In the genomic region with DNA sequence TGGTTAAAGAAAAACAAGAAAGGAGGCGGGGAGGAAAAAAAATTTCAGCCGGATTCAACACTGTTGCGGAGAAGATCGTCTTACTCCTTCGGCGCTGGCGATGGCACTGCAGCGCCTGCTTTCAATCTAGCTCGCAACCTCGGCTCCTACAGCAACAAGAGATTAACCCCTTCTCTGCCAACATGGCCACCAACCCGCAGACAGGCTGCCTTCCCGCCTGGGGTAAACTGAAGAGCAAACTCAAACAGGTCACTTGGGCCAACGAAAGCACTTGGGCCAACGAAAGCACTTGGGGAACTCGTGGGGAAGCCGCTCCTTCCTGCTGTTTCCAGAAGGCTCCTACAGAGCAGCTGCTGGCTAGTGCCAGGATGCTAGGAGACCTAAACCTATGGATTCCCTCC, we compare ENCODE assay signal across 10 cellular contexts.
A peak's percentile ranks its signal among the peaks of the same experiment; 100 is the strongest.
DNase-seq lines count a peak whose midpoint lies in the region; ATAC-seq and TF ChIP-seq lines count a peak whose summit lies in the region.
"Had no signal": no experiment of that assay in that cellular context is flagged by ENCODE, and none has a peak within 500 bp of the region (broad histone marks: within the 10 kb centered on the region; RNA-seq: fewer than 3 reads in every experiment).

No MANE protein-coding gene starts in this region.

- peak overlapping the region; percentile 35 for H2AFZ ChIP-seq in neural cell (ENCODE audit: low read depth, low read length)

- TF ChIP-seq POLR2A in breast epithelium (IDR thresholded peaks at IDR 0.05) (no peak), gastroesophageal sphincter (IDR thresholded peaks at IDR 0.05) (no peak), vagina (IDR thresholded peaks at IDR 0.05) (no peak)

- peak; percentile 72 for TF ChIP-seq RAD21 in neural cell (conservative IDR thresholded peaks at IDR 0.05)

- TF ChIP-seq CTCF in breast epithelium (IDR thresholded peaks at IDR 0.05) = no peak
- TF ChIP-seq CTCF in MCF 10A (IDR thresholded peaks at IDR 0.05; ENCODE audit: unreplicated experiment) = no peak
- TF ChIP-seq CTCF in gastroesophageal sphincter (IDR thresholded peaks at IDR 0.05) = no peak
- peak; percentile 63 for TF ChIP-seq CTCF in neural cell (IDR thresholded peaks at IDR 0.05; ENCODE audit: poor library complexity, severe bottlenecking)
- TF ChIP-seq CTCF in vagina (IDR thresholded peaks at IDR 0.05) = no peak

- H3K36me3 ChIP-seq in breast epithelium = no peaks in the 10 kb centered on the region
- no peaks in the 10 kb centered on the region for H3K36me3 ChIP-seq in gastroesophageal sphincter
- no peaks in the 10 kb centered on the region for H3K36me3 ChIP-seq in neural cell (ENCODE audit: insufficient read depth, low read length)
- no peaks in the 10 kb centered on the region for H3K36me3 ChIP-seq in vagina

- peak overlapping the region; percentile 93 for H3K4me2 ChIP-seq in neural cell (ENCODE audit: low read length)

- no peak for ATAC-seq in gastroesophageal sphincter
- ATAC-seq in activated CD8-positive, alpha-beta memory T cell treated with anti-CD3 and anti-CD28 coated beads, Interleukin-2, amount 10 ng/mL, durations not matched to agents 7 days and 5 days = no peak

- 10 to 60% methylated on average over 1 to 6 of the region's 16 CpGs for WGBS in gastroesophageal sphincter (ENCODE audit: low coverage in 1 of 2), 2 donors

- H4K20me1 ChIP-seq in neural cell (ENCODE audit: insufficient read depth) = no peaks in the 10 kb centered on the region

- BruUV-seq in MCF 10A (replicated peaks; lab: Mats Ljungman, UMichigan) = no TSS peak

- no peak overlapping the region for H3K27ac ChIP-seq in breast epithelium
- peak overlapping the region in 1 of 4 donors; percentile 55 for H3K27ac ChIP-seq in gastroesophageal sphincter
- H3K27ac ChIP-seq in neural cell (ENCODE audit: low read length) = peak overlapping the region; percentile 71
- H3K27ac ChIP-seq in vagina = no peak overlapping the region
- H3K27ac ChIP-seq: 22Rv1 had no signal

- peaks cover 6% of the 10 kb centered on the region for H3K4me1 Mint-ChIP-seq in MCF 10A (ENCODE audit: insufficient read depth, unreplicated experiment)
- H3K4me1 Mint-ChIP-seq in activated T-helper 1 cell treated with anti-CD3 and anti-CD28 coated beads, Interleukin-12 subunit alpha, Interleukin-12 subunit beta, Interleukin-2, Interleukin-4 antibody, amounts not matched to agents 30 ng/mL and 10 ng/mL and 1 ng/mL, durations not matched to agents 14 hours and 24 hours and 36 hours (ENCODE audit: low read depth) = no peaks in the 10 kb centered on the region
- H3K4me1 Mint-ChIP-seq in activated CD8-positive, alpha-beta memory T cell treated with anti-CD3 and anti-CD28 coated beads, Interleukin-2, amount 10 ng/mL, durations not matched to agents 7 days and 5 days = no peaks in the 10 kb centered on the region

- CTCF ChIA-PET in MCF 10A (lab: Yijun Ruan, JAX) = interaction anchor here (0.7 to 1.6 kb wide), 2 partner anchors 23 to 108 kb away, joined by 3 read pairs; no protein-coding TSS in a partner anchor
- CTCF ChIA-PET in activated CD8-positive, alpha-beta memory T cell treated with anti-CD3 and anti-CD28 coated beads, Interleukin-2, amount 10 ng/mL, durations not matched to agents 7 days and 5 days (lab: Charles Lee) = interaction anchor here (1.3 kb wide), 1 partner anchor 28 kb away, joined by 3 read pairs; no protein-coding TSS in a partner anchor

- H3K27ac Mint-ChIP-seq in MCF 10A (ENCODE audit: low read depth, unreplicated experiment) = no peak overlapping the region
- no peak overlapping the region for H3K27ac Mint-ChIP-seq in activated T-helper 1 cell treated with anti-CD3 and anti-CD28 coated beads, Interleukin-12 subunit alpha, Interleukin-12 subunit beta, Interleukin-2, Interleukin-4 antibody, amounts not matched to agents 30 ng/mL and 10 ng/mL and 1 ng/mL, durations not matched to agents 14 hours and 24 hours and 36 hours
- no peak overlapping the region for H3K27ac Mint-ChIP-seq in activated CD8-positive, alpha-beta memory T cell treated with anti-CD3 and anti-CD28 coated beads, Interleukin-2, amount 10 ng/mL, durations not matched to agents 7 days and 5 days
- H3K27ac Mint-ChIP-seq: activated naive CD8-positive, alpha-beta T cell treated with anti-CD3 and anti-CD28 coated beads, Interleukin-2, amount 10 ng/mL, durations not matched to agents 7 days and 5 days had no signal

- no peaks in the 10 kb centered on the region for H3K9me2 ChIP-seq in neural cell (ENCODE audit: insufficient read depth, low read length)

- no peaks in the 10 kb centered on the region for H3K79me2 ChIP-seq in neural cell (replicated peaks; ENCODE audit: insufficient read depth, low read length)

- H3K9me3 ChIP-seq in breast epithelium (no peaks in the 10 kb centered on the region), gastroesophageal sphincter (no peaks in the 10 kb centered on the region), neural cell (ENCODE audit: low read length) (no peaks in the 10 kb centered on the region), vagina (no peaks in the 10 kb centered on the region)

- no peaks in the 10 kb centered on the region for H3K27me3 ChIP-seq in breast epithelium
- H3K27me3 ChIP-seq in gastroesophageal sphincter = peaks cover 34% of the 10 kb centered on the region
- H3K27me3 ChIP-seq in neural cell (ENCODE audit: insufficient read depth, low read depth, low read length) = no peaks in the 10 kb centered on the region
- no peaks in the 10 kb centered on the region for H3K27me3 ChIP-seq in vagina

- no peaks in the 10 kb centered on the region for H3K27me3 Mint-ChIP-seq in MCF 10A (ENCODE audit: insufficient read depth, unreplicated experiment)
- no peaks in the 10 kb centered on the region for H3K27me3 Mint-ChIP-seq in activated T-helper 1 cell treated with anti-CD3 and anti-CD28 coated beads, Interleukin-12 subunit alpha, Interleukin-12 subunit beta, Interleukin-2, Interleukin-4 antibody, amounts not matched to agents 30 ng/mL and 10 ng/mL and 1 ng/mL, durations not matched to agents 14 hours and 24 hours and 36 hours (ENCODE audit: insufficient read depth)
- H3K27me3 Mint-ChIP-seq in activated CD8-positive, alpha-beta memory T cell treated with anti-CD3 and anti-CD28 coated beads, Interleukin-2, amount 10 ng/mL, durations not matched to agents 7 days and 5 days = no peaks in the 10 kb centered on the region
- H3K27me3 Mint-ChIP-seq: activated naive CD8-positive, alpha-beta T cell treated with anti-CD3 and anti-CD28 coated beads, Interleukin-2, amount 10 ng/mL, durations not matched to agents 7 days and 5 days had no signal

- peaks cover 0 to 5% of the 10 kb centered on the region in 2 donors for H3K4me1 ChIP-seq in breast epithelium
- peaks cover 0 to 28% (median 9%) of the 10 kb centered on the region in 3 donors for H3K4me1 ChIP-seq in gastroesophageal sphincter
- peaks cover 13% of the 10 kb centered on the region for H3K4me1 ChIP-seq in vagina

- H3F3A ChIP-seq in neural cell (ENCODE audit: insufficient read depth, low read length, poor library complexity, severe bottlenecking) = no peaks in the 10 kb centered on the region

- no peak overlapping the region for H3K4me3 Mint-ChIP-seq in MCF 10A (ENCODE audit: unreplicated experiment)
- H3K4me3 Mint-ChIP-seq in activated T-helper 1 cell treated with anti-CD3 and anti-CD28 coated beads, Interleukin-12 subunit alpha, Interleukin-12 subunit beta, Interleukin-2, Interleukin-4 antibody, amounts not matched to agents 30 ng/mL and 10 ng/mL and 1 ng/mL, durations not matched to agents 14 hours and 24 hours and 36 hours = no peak overlapping the region
- no peak overlapping the region for H3K4me3 Mint-ChIP-seq in activated CD8-positive, alpha-beta memory T cell treated with anti-CD3 and anti-CD28 coated beads, Interleukin-2, amount 10 ng/mL, durations not matched to agents 7 days and 5 days
- H3K4me3 Mint-ChIP-seq: activated naive CD8-positive, alpha-beta T cell treated with anti-CD3 and anti-CD28 coated beads, Interleukin-2, amount 10 ng/mL, durations not matched to agents 7 days and 5 days had no signal

- intact Hi-C loops in breast epithelium (cut with DNase I; ENCODE audit: low total_unique reads) = no loop called here
- intact Hi-C loops in MCF 10A (cut with micrococcal nuclease) = no loop called here
- intact Hi-C loops in vagina (cut with DNase I) = no loop called here
- intact Hi-C loops in activated T-helper 1 cell treated with anti-CD3 and anti-CD28 coated beads, Interleukin-12 subunit alpha, Interleukin-12 subunit beta, Interleukin-2, Interleukin-4 antibody, amounts not matched to agents 30 ng/mL and 10 ng/mL and 1 ng/mL, durations not matched to agents 14 hours and 24 hours and 36 hours (cut with micrococcal nuclease) = no loop called here

- TF ChIP-seq EP300 in gastroesophageal sphincter (IDR thresholded peaks at IDR 0.05) = no peak
- no peak for TF ChIP-seq EP300 in neural cell (conservative IDR thresholded peaks at IDR 0.05; ENCODE audit: poor library complexity, severe bottlenecking)

- H3K9ac ChIP-seq in neural cell (ENCODE audit: low read length) = peak overlapping the region; percentile 63

- DNase-seq in breast epithelium (ENCODE audit: low spot score in 2 of 2) = no peak
- DNase-seq in MCF 10A (ENCODE audit: unreplicated experiment) = no peak
- DNase-seq in vagina (ENCODE audit: extremely low spot score in 2 of 2) = no peak
- no peak for DNase-seq in stimulated activated CD4-positive, alpha-beta T cell treated with anti-CD3 and anti-CD28 coated beads, Interleukin-4, amount 100 ng/mL, for 1 hour
- DNase-seq in activated T-helper 1 cell treated with anti-CD3 and anti-CD28 coated beads, Interleukin-12 subunit alpha, Interleukin-12 subunit beta, Interleukin-2, Interleukin-4 antibody, amounts not matched to agents 30 ng/mL and 10 ng/mL and 1 ng/mL, durations not matched to agents 14 hours and 24 hours and 36 hours (ENCODE audit: low spot score) = no peak
- no peak for DNase-seq in activated CD8-positive, alpha-beta memory T cell treated with anti-CD3 and anti-CD28 coated beads, Interleukin-2, amount 10 ng/mL, durations not matched to agents 7 days and 5 days
- DNase-seq: activated naive CD8-positive, alpha-beta T cell treated with anti-CD3 and anti-CD28 coated beads, Interleukin-2, amount 10 ng/mL, durations not matched to agents 7 days and 5 days had no signal

- no peaks in the 10 kb centered on the region for H3K9me3 Mint-ChIP-seq in MCF 10A (ENCODE audit: unreplicated experiment)
- peaks cover 5% of the 10 kb centered on the region for H3K9me3 Mint-ChIP-seq in activated T-helper 1 cell treated with anti-CD3 and anti-CD28 coated beads, Interleukin-12 subunit alpha, Interleukin-12 subunit beta, Interleukin-2, Interleukin-4 antibody, amounts not matched to agents 30 ng/mL and 10 ng/mL and 1 ng/mL, durations not matched to agents 14 hours and 24 hours and 36 hours
- peaks cover 4% of the 10 kb centered on the region for H3K9me3 Mint-ChIP-seq in activated CD8-positive, alpha-beta memory T cell treated with anti-CD3 and anti-CD28 coated beads, Interleukin-2, amount 10 ng/mL, durations not matched to agents 7 days and 5 days (ENCODE audit: low read depth)

- H3K4me3 ChIP-seq in breast epithelium (peak overlapping the region; percentile 28 to 61 (median 44)), gastroesophageal sphincter (peak overlapping the region; percentile 16 to 42), neural cell (ENCODE audit: low read length) (peak overlapping the region; percentile 70), vagina (peak overlapping the region; percentile 31 to 32)

- H3K36me3 Mint-ChIP-seq in MCF 10A (ENCODE audit: insufficient read depth, unreplicated experiment) = peaks cover 6% of the 10 kb centered on the region
- H3K36me3 Mint-ChIP-seq in activated T-helper 1 cell treated with anti-CD3 and anti-CD28 coated beads, Interleukin-12 subunit alpha, Interleukin-12 subunit beta, Interleukin-2, Interleukin-4 antibody, amounts not matched to agents 30 ng/mL and 10 ng/mL and 1 ng/mL, durations not matched to agents 14 hours and 24 hours and 36 hours (ENCODE audit: low read depth) = peaks cover 26% of the 10 kb centered on the region
- H3K36me3 Mint-ChIP-seq in activated CD8-positive, alpha-beta memory T cell treated with anti-CD3 and anti-CD28 coated beads, Interleukin-2, amount 10 ng/mL, durations not matched to agents 7 days and 5 days = peaks cover 33% of the 10 kb centered on the region

- POLR2A ChIA-PET in MCF 10A (lab: Yijun Ruan, JAX) = no interaction called here
